ENCODE assay signal across 12 cellular contexts in genomic region chr11:47413908-47414684, GRCh38. TPM values are rescaled to one million over a fixed set of nuclear protein-coding genes. Genes with fewer than 3 reads are reported as not detected.
DNase-seq lines count a peak whose midpoint lies in the region; ATAC-seq, FAIRE-seq and TF ChIP-seq lines count a peak whose summit lies in the region.
"Had no signal": no experiment of that assay in that cellular context is flagged by ENCODE, and none has a peak within 500 bp of the region (broad histone marks: within the 10 kb centered on the region; RNA-seq: fewer than 3 reads in every experiment).

No MANE protein-coding gene starts in this region.

- in situ Hi-C loops in KBM-7 (cut with MboI; ENCODE audit: low pct_unique_long_range_greater_than_20kb, low sequenced_read_pairs), result loop anchor here (25.0 kb wide), 1 partner anchor 152 kb away; the partner anchor contains the start of genes MADD and NR1H3

- H3K4me3 ChIP-seq in GM23338 (no peak overlapping the region), gastroesophageal sphincter (no peak overlapping the region), smooth muscle cell (no peak overlapping the region)
- H3K4me3 ChIP-seq: body of pancreas had no signal

- H3K36me3 ChIP-seq in GM23338 (ENCODE audit: insufficient read depth) (0 out of 2 replicates have a peak, but pooled peaks cover 2% of the 10 kb centered on the region), gastroesophageal sphincter (peaks cover 0 to 79% of the 10 kb centered on the region in 2 donors), smooth muscle cell (ENCODE audit: low read depth) (no peaks in the 10 kb centered on the region)

- H3K27ac ChIP-seq in GM23338 (ENCODE audit: low read depth), result no peak overlapping the region
- H3K27ac ChIP-seq in gastroesophageal sphincter, result peak overlapping the region in 3 of 4 donors; percentile 91 to 98 (median 96)
- H3K27ac ChIP-seq in smooth muscle cell (ENCODE audit: low read depth), result peak overlapping the region; percentile 69

- H2AFZ ChIP-seq in GM23338, result no peak overlapping the region
- no peak overlapping the region for H2AFZ ChIP-seq in smooth muscle cell (ENCODE audit: low read depth)

- H4K20me1 ChIP-seq in GM23338 (replicated peaks; ENCODE audit: insufficient read depth) (no peaks in the 10 kb centered on the region; the same call in 1 of the 2 replicates), smooth muscle cell (ENCODE audit: low read depth) (peaks cover 30% of the 10 kb centered on the region)

- no peaks in the 10 kb centered on the region for H3K9me3 Mint-ChIP-seq in GM23338
- H3K9me3 Mint-ChIP-seq in activated naive CD8-positive, alpha-beta T cell treated with anti-CD3 and anti-CD28 coated beads for 36 hours, result no peaks in the 10 kb centered on the region

- no peak for DNase-seq in GM23338 (ENCODE audit: low spot score)
- no peak for DNase-seq in activated naive CD8-positive, alpha-beta T cell treated with anti-CD3 and anti-CD28 coated beads for 36 hours
- DNase-seq in smooth muscle cell (lab: John Stamatoyannopoulos, UW; ENCODE audit: unreplicated experiment), result no peak
- no peak for DNase-seq in D721Med (ENCODE audit: insufficient read length, low spot score)
- DNase-seq in KBM-7, result no peak
- no peak for DNase-seq in OCI-M2 (lab: John Stamatoyannopoulos, UW; ENCODE audit: unreplicated experiment)
- DNase-seq: OCI-M1 had no signal

- no peak overlapping the region for H3K9ac ChIP-seq in smooth muscle cell (ENCODE audit: low read depth)

- no peaks in the 10 kb centered on the region for H3K9me3 ChIP-seq in gastroesophageal sphincter
- no peaks in the 10 kb centered on the region for H3K9me3 ChIP-seq in smooth muscle cell (replicated peaks; ENCODE audit: low read depth)
- H3K9me3 ChIP-seq: body of pancreas had no signal

- TF ChIP-seq POLR2A in gastroesophageal sphincter (IDR thresholded peaks at IDR 0.05), result no peak

- peaks cover 2% of the 10 kb centered on the region; the same call in 1 of the 3 replicates for H3K4me1 Mint-ChIP-seq in GM23338
- H3K4me1 Mint-ChIP-seq in activated naive CD8-positive, alpha-beta T cell treated with anti-CD3 and anti-CD28 coated beads for 36 hours, result peaks cover 8% of the 10 kb centered on the region

- H3F3A ChIP-seq in GM23338 (replicated peaks; ENCODE audit: low read depth) (peaks cover 9% of the 10 kb centered on the region), smooth muscle cell (ENCODE audit: low read depth) (peaks cover 31% of the 10 kb centered on the region)

- H3K79me2 ChIP-seq in GM23338 (replicated peaks; ENCODE audit: insufficient read depth), result no peaks in the 10 kb centered on the region
- H3K79me2 ChIP-seq in smooth muscle cell (ENCODE audit: low read depth), result peaks cover 31% of the 10 kb centered on the region

- 30 to 44% methylated on average over 8 to 9 of the region's 16 CpGs for WGBS in gastroesophageal sphincter (ENCODE audit: low coverage in 1 of 2), 2 donors
- 56% methylated on average over 16 of the region's 16 CpGs for WGBS in smooth muscle cell (ENCODE audit: low lambda C conversion rate)

- no peak for TF ChIP-seq EP300 in gastroesophageal sphincter (IDR thresholded peaks at IDR 0.05)

- H3K36me3 Mint-ChIP-seq in GM23338 (ENCODE audit: low read depth), result peaks cover 27% of the 10 kb centered on the region
- peaks cover 7% of the 10 kb centered on the region for H3K36me3 Mint-ChIP-seq in activated naive CD8-positive, alpha-beta T cell treated with anti-CD3 and anti-CD28 coated beads for 36 hours

- no peaks in the 10 kb centered on the region for H3K9me2 ChIP-seq in GM23338 (ENCODE audit: insufficient read depth)

- no peak overlapping the region for H3K4me3 Mint-ChIP-seq in GM23338
- no peak overlapping the region for H3K4me3 Mint-ChIP-seq in activated naive CD8-positive, alpha-beta T cell treated with anti-CD3 and anti-CD28 coated beads for 36 hours

- H3K4me2 ChIP-seq in GM23338, result no peak overlapping the region
- peak overlapping the region; percentile 64 for H3K4me2 ChIP-seq in smooth muscle cell

- TF ChIP-seq CTCF in GM23338 (conservative IDR thresholded peaks at IDR 0.05; ENCODE audit: low read depth in 2 of 2) (no peak), gastroesophageal sphincter (IDR thresholded peaks at IDR 0.05) (no peak), smooth muscle cell (IDR thresholded peaks at IDR 0.05; ENCODE audit: borderline replicate concordance, insufficient read depth, poor library complexity, severe bottlenecking) (no peak), D721Med (IDR thresholded peaks at IDR 0.05; ENCODE audit: insufficient read depth, missing control alignments) (no peak)

- H3K27ac Mint-ChIP-seq in GM23338, result peak overlapping the region; percentile 36; the same call in 1 of the 2 replicates
- peak overlapping the region; percentile 22 for H3K27ac Mint-ChIP-seq in activated naive CD8-positive, alpha-beta T cell treated with anti-CD3 and anti-CD28 coated beads for 36 hours

- H3K27me3 Mint-ChIP-seq in GM23338 (ENCODE audit: insufficient read depth, low read depth, poor library complexity), result peaks cover 14% of the 10 kb centered on the region
- H3K27me3 Mint-ChIP-seq in activated naive CD8-positive, alpha-beta T cell treated with anti-CD3 and anti-CD28 coated beads for 36 hours, result no peaks in the 10 kb centered on the region

- ATAC-seq in GM23338, result no peak
- peak; percentile 45 for ATAC-seq in gastroesophageal sphincter
- no peak for ATAC-seq in HG03097 (IDR thresholded peaks at IDR 0.05; ENCODE audit: low FRiP score, unreplicated experiment)
- ATAC-seq: body of pancreas had no signal

- FAIRE-seq in D721Med (lab: Jason Lieb, UNC), result no peak

- H3K4me1 ChIP-seq in GM23338 (ENCODE audit: insufficient read depth) (peaks cover 2% of the 10 kb centered on the region; the same call in 1 of the 2 replicates), gastroesophageal sphincter (peaks cover 7 to 77% (median 58%) of the 10 kb centered on the region in 3 donors), smooth muscle cell (ENCODE audit: low read depth) (peaks cover 17% of the 10 kb centered on the region)

- no peaks in the 10 kb centered on the region for H3K27me3 ChIP-seq in GM23338 (ENCODE audit: insufficient read depth)
- no peaks in the 10 kb centered on the region for H3K27me3 ChIP-seq in gastroesophageal sphincter
- no peaks in the 10 kb centered on the region for H3K27me3 ChIP-seq in smooth muscle cell (ENCODE audit: low read depth)
- H3K27me3 ChIP-seq: body of pancreas had no signal

TF ChIP-seq in GM23338, 12 proteins besides CTCF, POLR2A, EP300 and RAD21 (continues in another document):
- TF ChIP-seq EZH2phosphoT487 (IDR thresholded peaks at IDR 0.05; ENCODE audit: unreplicated experiment) (no peak), ZNF114 (CRISPR knock-in tag; IDR thresholded peaks at IDR 0.05) (no peak), NANOG (IDR thresholded peaks at IDR 0.05; ENCODE audit: borderline replicate concordance) (no peak), EZH2 (IDR thresholded peaks at IDR 0.05; ENCODE audit: low read depth, unreplicated experiment) (no peak), POLR2AphosphoS5 (IDR thresholded peaks at IDR 0.05; ENCODE audit: low read depth) (no peak), JUNB (IDR thresholded peaks at IDR 0.05; ENCODE audit: unreplicated experiment) (no peak), ETS1 (IDR thresholded peaks at IDR 0.05) (no peak), ZNF331 (CRISPR knock-in tag; IDR thresholded peaks at IDR 0.05; ENCODE audit: low read depth) (no peak), STAT1 (IDR thresholded peaks at IDR 0.05; ENCODE audit: unreplicated experiment) (no peak)

RNA-seq across cellular contexts. Expression of gene SLC39A13, which starts 5.7 kb away (rescaled TPM):
- 32.7 TPM in 2 replicates for total RNA-seq in GM23338 (2014; rRNA removed; shearing (Covaris generic))
- 15.8 TPM in 2 replicates for polyA plus RNA-seq in GM23338 (2016; fragmentation: Nextera tagmentation; extraction: Ambion mirVana)
- 10 to 100 TPM; 10.9 to 11.4 TPM for total RNA-seq in activated naive CD8-positive, alpha-beta T cell treated with anti-CD3 and anti-CD28 coated beads for 36 hours
- total RNA-seq in gastroesophageal sphincter, result 100 to 1,000 TPM in 1 of 4 donors, 10 to 100 TPM in 3; 68.8 to 218 (median 78.9) TPM
- total RNA-seq in smooth muscle cell, result 51.7 and 56.9 TPM in 2 replicates
- polyA plus RNA-seq in smooth muscle cell, result 138 and 143 TPM in 2 replicates

RNA-seq across cellular contexts. Expression of gene PSMC3, which starts 12.1 kb away (rescaled TPM):
- total RNA-seq in GM23338 (2014; rRNA removed; shearing (Covaris generic)), result 147 and 149 TPM in 2 replicates
- polyA plus RNA-seq in GM23338 (2016; fragmentation: Nextera tagmentation; extraction: Ambion mirVana) (173 and 190 TPM in 2 replicates), smooth muscle cell (200 and 211 TPM in 2 replicates)
- 100 to 1,000 TPM; 168 to 176 TPM for total RNA-seq in activated naive CD8-positive, alpha-beta T cell treated with anti-CD3 and anti-CD28 coated beads for 36 hours
- total RNA-seq in gastroesophageal sphincter (100 to 1,000 TPM; 169 to 194 (median 179) TPM), smooth muscle cell (71.2 and 99.8 TPM in 2 replicates)

RNA-seq across cellular contexts. Expression of gene RAPSN, which starts 34.8 kb away (rescaled TPM):
- 0.17 TPM in 1 of 2 replicates, not detected in the other for total RNA-seq in GM23338 (2014; rRNA removed; shearing (Covaris generic))
- polyA plus RNA-seq in GM23338 (2016; fragmentation: Nextera tagmentation; extraction: Ambion mirVana), result 0.23 and 0.59 TPM in 2 replicates
- under 1 TPM in 1 of 2 experiments, not detected in 1; 0.19 TPM for total RNA-seq in activated naive CD8-positive, alpha-beta T cell treated with anti-CD3 and anti-CD28 coated beads for 36 hours
- total RNA-seq in gastroesophageal sphincter, result under 1 TPM in 2 of 4 donors, not detected in 2; 0.23 to 0.27 TPM
- not detected in 2 replicates for total RNA-seq in smooth muscle cell
- 0.41 and 0.96 TPM in 2 replicates for polyA plus RNA-seq in smooth muscle cell
- total RNA-seq: body of pancreas, M059J had no signal

RNA-seq across cellular contexts. Expression of gene SPI1, which starts 35.7 kb away (rescaled TPM):
- not detected in 2 replicates for total RNA-seq in GM23338 (2014; rRNA removed; shearing (Covaris generic))
- polyA plus RNA-seq in GM23338 (2016; fragmentation: Nextera tagmentation; extraction: Ambion mirVana) (0.19 and 0.23 TPM in 2 replicates), smooth muscle cell (not detected in 2 replicates)
- under 1 TPM; 0.25 to 0.36 TPM for total RNA-seq in activated naive CD8-positive, alpha-beta T cell treated with anti-CD3 and anti-CD28 coated beads for 36 hours
- total RNA-seq in gastroesophageal sphincter (10 to 100 TPM in 3 of 4 donors, 1 to 10 TPM in 1; 4.2 to 32.4 (median 14.7) TPM), smooth muscle cell (not detected in 2 replicates)
- total RNA-seq: M059J, pulmonary artery endothelial cell had no signal
